In the genomic region with DNA sequence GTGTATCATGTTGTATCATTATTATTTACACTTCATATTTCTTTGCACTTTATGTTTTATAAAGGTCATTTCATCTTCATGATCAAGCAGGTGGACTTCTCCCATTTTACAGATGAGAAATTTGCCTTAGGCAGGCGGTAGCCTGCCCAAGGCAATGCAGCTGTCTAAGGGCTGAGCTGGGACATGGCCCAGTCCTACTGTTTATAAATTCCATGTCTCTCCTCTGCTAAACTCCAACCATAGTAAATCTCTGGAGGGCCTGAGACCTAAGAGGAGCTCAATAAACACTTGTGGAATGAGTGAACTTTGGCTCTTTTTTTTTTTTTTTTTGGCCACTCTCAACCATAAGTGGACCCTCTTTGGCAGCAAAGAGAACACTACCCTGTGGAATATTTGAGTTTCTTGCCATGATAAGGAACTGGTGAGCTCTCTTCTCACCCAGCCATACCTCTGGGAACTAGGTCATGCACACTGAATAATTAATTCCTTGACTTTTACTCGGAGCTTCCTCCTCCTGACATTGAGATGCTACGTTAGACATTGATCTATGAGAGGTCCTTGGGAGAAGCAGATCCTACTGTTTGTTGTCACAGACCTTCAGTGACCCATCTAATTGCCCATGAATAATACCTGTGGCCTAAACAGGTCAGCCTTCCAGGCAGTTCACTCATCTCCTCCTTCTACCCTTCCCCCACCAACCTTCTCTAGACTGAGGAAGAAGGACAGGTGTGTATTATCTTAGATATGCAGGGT, we compare ENCODE assay signal across 21 cellular contexts. TPM values are rescaled to one million over a fixed set of nuclear protein-coding genes. Genes with fewer than 3 reads are reported as not detected.
DNase-seq lines count a peak whose midpoint lies in the region; ATAC-seq and TF ChIP-seq lines count a peak whose summit lies in the region.
"Had no signal": no experiment of that assay in that cellular context is flagged by ENCODE, and none has a peak within 500 bp of the region (broad histone marks: within the 10 kb centered on the region; RNA-seq: fewer than 3 reads in every experiment).

No MANE protein-coding gene starts in this region.

- no peaks in the 10 kb centered on the region for H3K36me3 Mint-ChIP-seq in CD4-positive, alpha-beta T cell (ENCODE audit: low read depth)
- peaks cover 19% of the 10 kb centered on the region for H3K36me3 Mint-ChIP-seq in activated CD4-positive, alpha-beta memory T cell treated with anti-CD3 and anti-CD28 coated beads for 36 hours

- peaks cover under 1% of the 10 kb centered on the region for H4K20me1 ChIP-seq in smooth muscle cell (ENCODE audit: low read depth)

- no peaks in the 10 kb centered on the region for H3K9me3 ChIP-seq in CD4-positive, alpha-beta T cell (ENCODE audit: control insufficient read depth, low read length)
- H3K9me3 ChIP-seq in smooth muscle cell (replicated peaks; ENCODE audit: low read depth): no peaks in the 10 kb centered on the region

- no peak overlapping the region for H3K27ac ChIP-seq in CD4-positive, alpha-beta T cell (ENCODE audit: low read depth, low read length)
- H3K27ac ChIP-seq in smooth muscle cell (ENCODE audit: low read depth): peak overlapping the region; percentile 97

- H3K9ac ChIP-seq in smooth muscle cell (ENCODE audit: low read depth): peak overlapping the region; percentile 80

- no peaks in the 10 kb centered on the region for H3K36me3 ChIP-seq in smooth muscle cell (ENCODE audit: low read depth)

- WGBS in smooth muscle cell (ENCODE audit: low lambda C conversion rate): 79% methylated on average over 3 of the region's 3 CpGs

- TF ChIP-seq CTCF in CD4-positive, alpha-beta T cell (IDR thresholded peaks at IDR 0.05): no peak
- TF ChIP-seq CTCF in fibroblast of villous mesenchyme (IDR thresholded peaks at IDR 0.05; ENCODE audit: insufficient read depth, low read depth, low read length) (no peak), smooth muscle cell (IDR thresholded peaks at IDR 0.05; ENCODE audit: borderline replicate concordance, insufficient read depth, poor library complexity, severe bottlenecking) (no peak)

- CTCF ChIA-PET in CD4-positive, alpha-beta T cell (lab: Charles Lee): interaction anchor here (0.6 kb wide), 1 partner anchor 55 kb away, joined by 3 read pairs; no protein-coding TSS in a partner anchor
- CTCF ChIA-PET in activated CD4-positive, alpha-beta memory T cell treated with anti-CD3 and anti-CD28 coated beads for 36 hours (lab: Charles Lee): interaction anchor here (0.7 to 1.8 kb wide), 2 partner anchors 93 to 152 kb away, joined by 3 to 5 read pairs; no protein-coding TSS in a partner anchor

- H3K4me1 ChIP-seq in smooth muscle cell (ENCODE audit: low read depth): peaks cover 41% of the 10 kb centered on the region

- intact Hi-C loops in CD4-positive, alpha-beta T cell (cut with DNase I, micrococcal nuclease): loop anchor here in 1 of 2 experiments (5.0 kb wide), 1 partner anchor 52 kb away; no protein-coding TSS in a partner anchor
- intact Hi-C loops in activated CD4-positive, alpha-beta memory T cell treated with anti-CD3 and anti-CD28 coated beads for 36 hours (cut with micrococcal nuclease): no loop called here

- no peaks in the 10 kb centered on the region for H3K9me3 Mint-ChIP-seq in CD4-positive, alpha-beta T cell
- no peaks in the 10 kb centered on the region for H3K9me3 Mint-ChIP-seq in activated CD4-positive, alpha-beta memory T cell treated with anti-CD3 and anti-CD28 coated beads for 36 hours
- H3K9me3 Mint-ChIP-seq: GM23338; naive thymus-derived CD8-positive, alpha-beta T cell had no signal

- H3K27me3 Mint-ChIP-seq in CD4-positive, alpha-beta T cell: no peaks in the 10 kb centered on the region
- no peaks in the 10 kb centered on the region for H3K27me3 Mint-ChIP-seq in activated CD4-positive, alpha-beta memory T cell treated with anti-CD3 and anti-CD28 coated beads for 36 hours
- H3K27me3 Mint-ChIP-seq: naive thymus-derived CD8-positive, alpha-beta T cell had no signal

- H3K4me2 ChIP-seq in smooth muscle cell: peak overlapping the region; percentile 40
- H3K4me2 ChIP-seq: GM23338 had no signal

- DNase-seq in CD4-positive, alpha-beta T cell: no peak
- DNase-seq in activated CD4-positive, alpha-beta memory T cell treated with anti-CD3 and anti-CD28 coated beads for 36 hours: no peak
- DNase-seq in fibroblast of villous mesenchyme (ENCODE audit: low read depth) (peak; percentile 75), smooth muscle cell (lab: John Stamatoyannopoulos, UW; ENCODE audit: unreplicated experiment) (no peak), SK-N-DZ (ENCODE audit: low spot score) (no peak), iPS-NIHi7 (ENCODE audit: extremely low spot score) (no peak), C1 segment of cervical spinal cord (lab: John Stamatoyannopoulos, UW) (no peak)
- DNase-seq: activated naive CD4-positive, alpha-beta T cell treated with Interleukin-2 at 50 U/mL for 16 hours; DMS53; glutamatergic neuron; kidney; naive thymus-derived CD8-positive, alpha-beta T cell; NCI-H1092; NCI-H2171 treated with DMSO at 0.1 percent for 48 hours; NK-92 treated with Interleukin-12 subunit alpha and Interleukin-12 subunit beta, amount 100 ng/mL, for 24 hours; SHP77; stimulated activated CD4-positive, alpha-beta T cell treated with anti-CD3 and anti-CD28 coated beads, Interleukin-4, amount 100 ng/mL, for 24 hours had no signal

- no peak for ATAC-seq in CD4-positive, alpha-beta T cell (ENCODE audit: poor library complexity)
- no peak for ATAC-seq in activated CD4-positive, CD25-positive, alpha-beta regulatory T cell treated with anti-CD3 and anti-CD28 coated beads, Interleukin-2, amount 50 U/mL, for 24 hours
- ATAC-seq: GM23338, HepG2 had no signal

- no peak overlapping the region for H3K4me3 Mint-ChIP-seq in CD4-positive, alpha-beta T cell
- H3K4me3 Mint-ChIP-seq in activated CD4-positive, alpha-beta memory T cell treated with anti-CD3 and anti-CD28 coated beads for 36 hours: no peak overlapping the region
- H3K4me3 Mint-ChIP-seq: B cell; GM23338; naive thymus-derived CD8-positive, alpha-beta T cell had no signal

- no peak overlapping the region for H3K4me3 ChIP-seq in fibroblast of villous mesenchyme (ENCODE audit: low read depth, low read length)
- no peak overlapping the region for H3K4me3 ChIP-seq in smooth muscle cell
- H3K4me3 ChIP-seq: GM23338 had no signal

- H3K4me1 Mint-ChIP-seq in CD4-positive, alpha-beta T cell (ENCODE audit: low read depth): peaks cover 72% of the 10 kb centered on the region
- peaks cover 71% of the 10 kb centered on the region for H3K4me1 Mint-ChIP-seq in activated CD4-positive, alpha-beta memory T cell treated with anti-CD3 and anti-CD28 coated beads for 36 hours (ENCODE audit: low read depth)
- H3K4me1 Mint-ChIP-seq: B cell had no signal

- H3F3A ChIP-seq in smooth muscle cell (ENCODE audit: low read depth): peaks cover 48% of the 10 kb centered on the region

- POLR2A ChIA-PET in CD4-positive, alpha-beta T cell (lab: Charles Lee): no interaction called here
- POLR2A ChIA-PET in activated CD4-positive, alpha-beta memory T cell treated with anti-CD3 and anti-CD28 coated beads for 36 hours (lab: Charles Lee): no interaction called here

- H3K79me2 ChIP-seq in smooth muscle cell (ENCODE audit: low read depth): peaks cover 68% of the 10 kb centered on the region

- no peak overlapping the region for H2AFZ ChIP-seq in smooth muscle cell (ENCODE audit: low read depth)
- H2AFZ ChIP-seq: GM23338 had no signal

- H3K27ac Mint-ChIP-seq in CD4-positive, alpha-beta T cell: peak overlapping the region; percentile 74
- peak overlapping the region; percentile 32 for H3K27ac Mint-ChIP-seq in activated CD4-positive, alpha-beta memory T cell treated with anti-CD3 and anti-CD28 coated beads for 36 hours
- H3K27ac Mint-ChIP-seq: B cell, GM23338 had no signal

- H3K27me3 ChIP-seq in CD4-positive, alpha-beta T cell (ENCODE audit: control insufficient read depth, insufficient read depth, low read length): no peaks in the 10 kb centered on the region
- H3K27me3 ChIP-seq in smooth muscle cell (ENCODE audit: low read depth): no peaks in the 10 kb centered on the region

RNA-seq across cellular contexts. Expression of a gene that starts 30.0 kb away (rescaled TPM):
- total RNA-seq in CD4-positive, alpha-beta T cell: 10 to 100 TPM; 12.8 to 14.1 TPM
- 100 to 1,000 TPM; 213 to 220 TPM for total RNA-seq in activated CD4-positive, alpha-beta memory T cell treated with anti-CD3 and anti-CD28 coated beads for 36 hours
- 164 and 323 TPM in 2 replicates for total RNA-seq in fibroblast of villous mesenchyme
- total RNA-seq in smooth muscle cell: 278 and 287 TPM in 2 replicates
- 158 and 161 TPM in 2 replicates for polyA plus RNA-seq in smooth muscle cell
- polyA plus RNA-seq in SK-N-DZ (2014; cell fraction: cytosol; rRNA removed): 1.8 and 2.1 TPM in 2 replicates
- 1.2 and 3.2 TPM in 2 replicates for polyA plus RNA-seq in SK-N-DZ (2014; cell fraction: nucleus; rRNA removed)

Comparison
In these comparisons a context has a peak if more than half of its experiments do, and no peak if none do; other contexts are left out.
1. RNA of a gene that starts 30.0 kb away (total RNA-seq): 278 to 287 TPM in smooth muscle cell, 213 to 220 TPM in activated CD4-positive, alpha-beta memory T cell treated with anti-CD3 and anti-CD28 coated beads for 36 hours and 164 to 323 TPM in fibroblast of villous mesenchyme; 12.8 to 14.1 TPM in CD4-positive, alpha-beta T cell; every median in the first group is over 10 times any median in the second.